In the genomic region with DNA sequence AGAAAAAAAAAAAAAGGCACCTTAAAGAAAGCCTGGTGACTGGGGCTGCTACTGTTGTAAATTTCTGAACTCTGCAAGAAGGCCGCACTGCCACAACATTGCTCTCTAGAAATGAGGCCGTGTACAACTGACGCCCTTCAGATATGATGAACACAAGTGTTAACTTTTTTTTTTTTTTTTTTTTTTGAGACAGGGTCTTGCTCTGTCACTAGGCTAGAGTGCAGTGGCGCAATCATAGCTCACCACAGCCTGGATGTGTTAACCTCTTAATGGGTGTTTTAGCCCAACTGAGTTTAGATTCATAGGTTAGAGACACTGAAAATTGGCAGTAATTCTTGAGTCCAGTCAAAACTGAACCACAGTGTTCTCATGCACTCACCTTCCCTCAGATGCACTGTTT, we compare ENCODE assay signal across 8 cellular contexts. TPM values are rescaled to one million over a fixed set of nuclear protein-coding genes. Genes with fewer than 3 reads are reported as not detected.
"Had no signal": no experiment of that assay in that cellular context is flagged by ENCODE, and none has a peak within 500 bp of the region (broad histone marks: within the 10 kb centered on the region; RNA-seq: fewer than 3 reads in every experiment).

No MANE protein-coding gene starts in this region.

RNA-seq across cellular contexts. Expression of a gene that starts 42.2 kb away (rescaled TPM):
- total RNA-seq: fibroblast of villous mesenchyme; gastrocnemius medialis; mammary epithelial cell; mononuclear cell; naive thymus-derived CD4-positive, alpha-beta T cell; neural crest cell; osteocyte; suprapubic skin had no signal
